Comparison of ENCODE assay signal across 1 cellular context in genomic region chr15:70869346-70869745, GRCh38.
TF ChIP-seq lines count a peak whose summit lies in the region.

No MANE protein-coding gene starts in this region.

TF ChIP-seq in SK-N-SH treated with all-trans-retinoic acid at 6 μM for 48 hours, 23 proteins besides CTCF, POLR2A, EP300 and RAD21 (continued from another document):
- TF ChIP-seq CSRNP3 (CRISPR knock-in tag; IDR thresholded peaks at IDR 0.05) (no peak), ZC3H10 (CRISPR knock-in tag; IDR thresholded peaks at IDR 0.05) (no peak), ISL1 (CRISPR knock-in tag; IDR thresholded peaks at IDR 0.05) (no peak), TOX (CRISPR knock-in tag; IDR thresholded peaks at IDR 0.05; ENCODE audit: borderline replicate concordance) (no peak), ZFP30 (CRISPR knock-in tag; IDR thresholded peaks at IDR 0.05) (no peak), OSR1 (CRISPR knock-in tag; IDR thresholded peaks at IDR 0.05) (no peak), ESRRG (CRISPR knock-in tag; IDR thresholded peaks at IDR 0.05) (no peak), ZNF70 (CRISPR knock-in tag; IDR thresholded peaks at IDR 0.05) (no peak)
- TF ChIP-seq, protein P1, sequence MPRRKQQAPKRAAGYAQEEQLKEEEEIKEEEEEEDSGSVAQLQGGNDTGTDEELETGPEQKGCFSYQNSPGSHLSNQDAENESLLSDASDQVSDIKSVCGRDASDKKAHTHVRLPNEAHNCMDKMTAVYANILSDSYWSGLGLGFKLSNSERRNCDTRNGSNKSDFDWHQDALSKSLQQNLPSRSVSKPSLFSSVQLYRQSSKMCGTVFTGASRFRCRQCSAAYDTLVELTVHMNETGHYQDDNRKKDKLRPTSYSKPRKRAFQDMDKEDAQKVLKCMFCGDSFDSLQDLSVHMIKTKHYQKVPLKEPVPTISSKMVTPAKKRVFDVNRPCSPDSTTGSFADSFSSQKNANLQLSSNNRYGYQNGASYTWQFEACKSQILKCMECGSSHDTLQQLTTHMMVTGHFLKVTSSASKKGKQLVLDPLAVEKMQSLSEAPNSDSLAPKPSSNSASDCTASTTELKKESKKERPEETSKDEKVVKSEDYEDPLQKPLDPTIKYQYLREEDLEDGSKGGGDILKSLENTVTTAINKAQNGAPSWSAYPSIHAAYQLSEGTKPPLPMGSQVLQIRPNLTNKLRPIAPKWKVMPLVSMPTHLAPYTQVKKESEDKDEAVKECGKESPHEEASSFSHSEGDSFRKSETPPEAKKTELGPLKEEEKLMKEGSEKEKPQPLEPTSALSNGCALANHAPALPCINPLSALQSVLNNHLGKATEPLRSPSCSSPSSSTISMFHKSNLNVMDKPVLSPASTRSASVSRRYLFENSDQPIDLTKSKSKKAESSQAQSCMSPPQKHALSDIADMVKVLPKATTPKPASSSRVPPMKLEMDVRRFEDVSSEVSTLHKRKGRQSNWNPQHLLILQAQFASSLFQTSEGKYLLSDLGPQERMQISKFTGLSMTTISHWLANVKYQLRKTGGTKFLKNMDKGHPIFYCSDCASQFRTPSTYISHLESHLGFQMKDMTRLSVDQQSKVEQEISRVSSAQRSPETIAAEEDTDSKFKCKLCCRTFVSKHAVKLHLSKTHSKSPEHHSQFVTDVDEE (CRISPR knock-in tag; IDR thresholded peaks at IDR 0.05), result no peak
